Comparison of ENCODE assay signal across 1 cellular context in the genomic region with DNA sequence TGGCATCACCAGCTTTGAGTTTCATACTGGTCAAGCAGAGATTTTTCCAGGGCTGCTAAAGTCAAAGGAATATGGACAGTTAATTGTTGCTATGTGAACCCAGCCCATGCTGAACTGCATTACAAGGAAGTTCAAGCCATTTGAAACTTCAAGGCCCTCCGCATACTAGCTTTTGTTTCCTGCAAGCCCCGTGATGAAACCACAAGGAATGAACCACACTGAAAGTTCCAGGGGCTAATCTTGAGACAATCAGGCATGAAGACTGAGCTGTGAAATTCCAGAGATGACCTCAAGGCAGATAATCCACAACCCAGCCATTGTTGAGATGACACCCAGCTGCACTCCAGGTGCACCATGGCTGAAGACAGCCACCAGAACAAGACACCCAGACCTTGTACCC.
TF ChIP-seq lines count a peak whose summit lies in the region.

No MANE protein-coding gene starts in this region.

TF ChIP-seq in GM23338, 12 proteins besides CTCF, POLR2A, EP300 and RAD21 (continued from another document):
- TF ChIP-seq ZNF462 (CRISPR knock-in tag; IDR thresholded peaks at IDR 0.05) (no peak), STAT1 (IDR thresholded peaks at IDR 0.05; ENCODE audit: unreplicated experiment) (no peak), EZH2phosphoT487 (IDR thresholded peaks at IDR 0.05; ENCODE audit: unreplicated experiment) (no peak), POLR2AphosphoS5 (IDR thresholded peaks at IDR 0.05; ENCODE audit: low read depth) (no peak)
- TF ChIP-seq, protein P1, sequence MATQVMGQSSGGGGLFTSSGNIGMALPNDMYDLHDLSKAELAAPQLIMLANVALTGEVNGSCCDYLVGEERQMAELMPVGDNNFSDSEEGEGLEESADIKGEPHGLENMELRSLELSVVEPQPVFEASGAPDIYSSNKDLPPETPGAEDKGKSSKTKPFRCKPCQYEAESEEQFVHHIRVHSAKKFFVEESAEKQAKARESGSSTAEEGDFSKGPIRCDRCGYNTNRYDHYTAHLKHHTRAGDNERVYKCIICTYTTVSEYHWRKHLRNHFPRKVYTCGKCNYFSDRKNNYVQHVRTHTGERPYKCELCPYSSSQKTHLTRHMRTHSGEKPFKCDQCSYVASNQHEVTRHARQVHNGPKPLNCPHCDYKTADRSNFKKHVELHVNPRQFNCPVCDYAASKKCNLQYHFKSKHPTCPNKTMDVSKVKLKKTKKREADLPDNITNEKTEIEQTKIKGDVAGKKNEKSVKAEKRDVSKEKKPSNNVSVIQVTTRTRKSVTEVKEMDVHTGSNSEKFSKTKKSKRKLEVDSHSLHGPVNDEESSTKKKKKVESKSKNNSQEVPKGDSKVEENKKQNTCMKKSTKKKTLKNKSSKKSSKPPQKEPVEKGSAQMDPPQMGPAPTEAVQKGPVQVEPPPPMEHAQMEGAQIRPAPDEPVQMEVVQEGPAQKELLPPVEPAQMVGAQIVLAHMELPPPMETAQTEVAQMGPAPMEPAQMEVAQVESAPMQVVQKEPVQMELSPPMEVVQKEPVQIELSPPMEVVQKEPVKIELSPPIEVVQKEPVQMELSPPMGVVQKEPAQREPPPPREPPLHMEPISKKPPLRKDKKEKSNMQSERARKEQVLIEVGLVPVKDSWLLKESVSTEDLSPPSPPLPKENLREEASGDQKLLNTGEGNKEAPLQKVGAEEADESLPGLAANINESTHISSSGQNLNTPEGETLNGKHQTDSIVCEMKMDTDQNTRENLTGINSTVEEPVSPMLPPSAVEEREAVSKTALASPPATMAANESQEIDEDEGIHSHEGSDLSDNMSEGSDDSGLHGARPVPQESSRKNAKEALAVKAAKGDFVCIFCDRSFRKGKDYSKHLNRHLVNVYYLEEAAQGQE (IDR thresholded peaks at IDR 0.05; ENCODE audit: unreplicated experiment): no peak
